In the genomic region with DNA sequence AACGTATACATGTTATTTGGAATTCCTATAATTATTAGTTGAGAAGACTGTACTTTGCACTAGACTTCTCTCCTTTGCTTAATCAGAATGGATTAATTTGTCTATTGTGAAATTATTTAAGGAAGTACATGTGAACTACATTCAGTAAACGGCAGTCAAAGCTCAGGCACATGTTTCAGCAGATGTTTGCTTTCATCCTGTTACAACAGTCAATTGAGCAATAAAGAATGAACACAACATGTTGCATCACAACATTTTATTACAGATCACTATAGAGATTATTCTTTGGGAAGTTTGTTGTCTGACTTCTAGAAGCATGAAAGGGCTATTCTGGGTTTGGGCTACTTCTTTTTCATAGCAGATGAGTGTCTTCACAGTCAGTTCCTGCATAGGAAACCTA, we compare ENCODE assay signal across 10 cellular contexts. TPM values are rescaled to one million over a fixed set of nuclear protein-coding genes. Genes with fewer than 3 reads are reported as not detected.
A peak's percentile ranks its signal among the peaks of the same experiment; 100 is the strongest.
DNase-seq lines count a peak whose midpoint lies in the region; ATAC-seq and TF ChIP-seq lines count a peak whose summit lies in the region.
"Had no signal": no experiment of that assay in that cellular context is flagged by ENCODE, and none has a peak within 500 bp of the region (broad histone marks: within the 10 kb centered on the region; RNA-seq: fewer than 3 reads in every experiment).

No MANE protein-coding gene starts in this region.

- ATAC-seq in left lung (peak; percentile 37), HG02763 (IDR thresholded peaks at IDR 0.05; ENCODE audit: unreplicated experiment) (no peak), HG03521 (IDR thresholded peaks at IDR 0.05; ENCODE audit: unreplicated experiment) (no peak)

- H3K27ac Mint-ChIP-seq in activated T-helper 2 cell treated with anti-CD3 and anti-CD28 coated beads, Interferon-gamma antibody, Interleukin-2, Interleukin-4, amounts not matched to agents 10 μg/mL and 5 μg/mL and 100 μg/mL, durations not matched to agents 14 hours and 24 hours and 36 hours, result peak overlapping the region; percentile 75
- H3K27ac Mint-ChIP-seq: nephron had no signal

- H3K27ac ChIP-seq in left lung, result peak overlapping the region; percentile 58 to 88

- intact Hi-C loops in activated T-helper 2 cell treated with anti-CD3 and anti-CD28 coated beads, Interferon-gamma antibody, Interleukin-2, Interleukin-4, amounts not matched to agents 10 μg/mL and 5 μg/mL and 100 μg/mL, durations not matched to agents 14 hours and 24 hours and 36 hours (cut with micrococcal nuclease), result no loop called here
- intact Hi-C loops in left lung (cut with DNase I), result no loop called here

- H3K36me3 ChIP-seq in left lung, result no peaks in the 10 kb centered on the region

- no peaks in the 10 kb centered on the region for H3K27me3 ChIP-seq in left lung

- no peaks in the 10 kb centered on the region for H3K27me3 Mint-ChIP-seq in activated T-helper 2 cell treated with anti-CD3 and anti-CD28 coated beads, Interferon-gamma antibody, Interleukin-2, Interleukin-4, amounts not matched to agents 10 μg/mL and 5 μg/mL and 100 μg/mL, durations not matched to agents 14 hours and 24 hours and 36 hours (ENCODE audit: low read depth)

- H3K4me3 Mint-ChIP-seq in activated T-helper 2 cell treated with anti-CD3 and anti-CD28 coated beads, Interferon-gamma antibody, Interleukin-2, Interleukin-4, amounts not matched to agents 10 μg/mL and 5 μg/mL and 100 μg/mL, durations not matched to agents 14 hours and 24 hours and 36 hours (ENCODE audit: low read depth), result no peak overlapping the region
- H3K4me3 Mint-ChIP-seq: nephron had no signal

- H3K9me3 Mint-ChIP-seq in activated T-helper 2 cell treated with anti-CD3 and anti-CD28 coated beads, Interferon-gamma antibody, Interleukin-2, Interleukin-4, amounts not matched to agents 10 μg/mL and 5 μg/mL and 100 μg/mL, durations not matched to agents 14 hours and 24 hours and 36 hours, result no peaks in the 10 kb centered on the region
- H3K9me3 Mint-ChIP-seq: nephron had no signal

- no peaks in the 10 kb centered on the region for H3K9me3 ChIP-seq in left lung

- peaks cover 26 to 94% of the 10 kb centered on the region in 2 donors for H3K4me1 ChIP-seq in left lung

- TF ChIP-seq CTCF in AG09309 (IDR thresholded peaks at IDR 0.05; ENCODE audit: control insufficient read depth, insufficient read depth, low read depth, low read length, missing control alignments) (no peak), left lung (IDR thresholded peaks at IDR 0.05) (no peak)

- H3K4me1 Mint-ChIP-seq in activated T-helper 2 cell treated with anti-CD3 and anti-CD28 coated beads, Interferon-gamma antibody, Interleukin-2, Interleukin-4, amounts not matched to agents 10 μg/mL and 5 μg/mL and 100 μg/mL, durations not matched to agents 14 hours and 24 hours and 36 hours (ENCODE audit: low read depth), result peaks cover 57% of the 10 kb centered on the region

- peaks cover 41% of the 10 kb centered on the region for H3K36me3 Mint-ChIP-seq in activated T-helper 2 cell treated with anti-CD3 and anti-CD28 coated beads, Interferon-gamma antibody, Interleukin-2, Interleukin-4, amounts not matched to agents 10 μg/mL and 5 μg/mL and 100 μg/mL, durations not matched to agents 14 hours and 24 hours and 36 hours (ENCODE audit: low read depth)

- DNase-seq in AG09309 (ENCODE audit: low read depth) (peak; percentile 90), HuH-7.5 (ENCODE audit: low spot score) (peak; percentile 25), left lung (no peak), DMS79 treated with DMSO at 0.1 percent for 48 hours (lab: John Stamatoyannopoulos, UW) (no peak)
- no peak for DNase-seq in activated T-helper 2 cell treated with anti-CD3 and anti-CD28 coated beads, Interferon-gamma antibody, Interleukin-2, Interleukin-4, amounts not matched to agents 10 μg/mL and 5 μg/mL and 100 μg/mL, durations not matched to agents 14 hours and 24 hours and 36 hours (ENCODE audit: low spot score)
- no peak for DNase-seq in stimulated activated naive CD4-positive, alpha-beta T cell (lab: John Stamatoyannopoulos, UW)
- DNase-seq: effector CD8-positive, alpha-beta T cell had no signal

- H3K4me3 ChIP-seq in AG09309 (ENCODE audit: control insufficient read depth, low read depth, low read length), result no peak overlapping the region
- H3K4me3 ChIP-seq in left lung, result no peak overlapping the region

RNA-seq across cellular contexts. Expression of gene RAB27A, which starts 39.2 kb away (rescaled TPM):
- total RNA-seq in activated T-helper 2 cell treated with anti-CD3 and anti-CD28 coated beads, Interferon-gamma antibody, Interleukin-2, Interleukin-4, amounts not matched to agents 10 μg/mL and 5 μg/mL and 100 μg/mL, durations not matched to agents 14 hours and 24 hours and 36 hours, result 72.3 and 74.4 TPM in 2 replicates
- 10 to 100 TPM; 58.1 to 85.7 TPM for total RNA-seq in left lung

RNA-seq across cellular contexts. Expression of gene RSL24D1, which starts 53.7 kb away (rescaled TPM):
- total RNA-seq in activated T-helper 2 cell treated with anti-CD3 and anti-CD28 coated beads, Interferon-gamma antibody, Interleukin-2, Interleukin-4, amounts not matched to agents 10 μg/mL and 5 μg/mL and 100 μg/mL, durations not matched to agents 14 hours and 24 hours and 36 hours, result 94.0 and 97.0 TPM in 2 replicates
- 10 to 100 TPM; 43.5 to 55.1 TPM for total RNA-seq in left lung

Comparison
In these comparisons a context has a peak if more than half of its experiments do, and no peak if none do; other contexts are left out.
1. DNase-seq: peak in AG09309 (single experiment) and HuH-7.5 (single experiment); none in activated T-helper 2 cell treated with anti-CD3 and anti-CD28 coated beads, Interferon-gamma antibody, Interleukin-2, Interleukin-4, amounts not matched to agents 10 μg/mL and 5 μg/mL and 100 μg/mL, durations not matched to agents 14 hours and 24 hours and 36 hours (single experiment), left lung (0 of 2), DMS79 treated with DMSO at 0.1 percent for 48 hours (single experiment) and stimulated activated naive CD4-positive, alpha-beta T cell (0 of 6).